Comparison of ENCODE assay signal across 18 cellular contexts in the genomic region with DNA sequence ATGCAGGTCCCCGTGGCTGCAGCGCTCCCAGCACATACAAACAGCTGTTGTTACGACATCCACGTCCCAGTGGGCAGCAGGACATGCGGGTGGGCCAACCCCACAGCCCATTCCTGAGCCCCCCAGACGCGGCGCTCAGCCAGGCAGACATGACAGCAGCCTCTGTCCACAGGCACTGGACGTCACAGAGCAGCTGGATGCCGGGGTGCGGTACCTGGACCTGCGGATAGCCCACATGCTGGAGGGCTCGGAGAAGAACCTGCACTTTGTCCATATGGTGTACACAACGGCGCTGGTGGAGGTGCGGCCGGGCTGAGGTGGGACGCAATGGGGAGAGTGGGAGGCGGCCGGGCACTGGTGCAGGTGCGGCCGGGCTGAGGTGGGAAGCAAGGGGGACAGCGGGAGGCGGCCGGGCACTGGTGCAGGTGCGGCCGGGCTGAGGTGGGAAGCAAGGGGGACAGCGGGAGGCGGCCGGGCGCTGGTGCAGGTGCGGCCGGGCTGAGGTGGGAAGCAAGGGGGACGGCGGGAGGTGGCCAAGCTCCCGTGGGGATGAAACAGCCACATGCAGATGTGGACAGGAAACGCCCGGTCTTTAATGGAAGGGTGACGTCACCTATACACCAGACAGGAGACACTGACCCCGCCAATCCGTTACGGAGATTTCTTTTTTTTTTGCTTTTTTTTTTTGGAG. TPM values are rescaled to one million over a fixed set of nuclear protein-coding genes. Genes with fewer than 3 reads are reported as not detected.
A peak's percentile ranks its signal among the peaks of the same experiment; 100 is the strongest.
DNase-seq lines count a peak whose midpoint lies in the region; ATAC-seq and TF ChIP-seq lines count a peak whose summit lies in the region.
"Had no signal": no experiment of that assay in that cellular context is flagged by ENCODE, and none has a peak within 500 bp of the region (broad histone marks: within the 10 kb centered on the region; RNA-seq: fewer than 3 reads in every experiment).

No MANE protein-coding gene starts in this region.

- TF ChIP-seq CTCF in heart left ventricle (IDR thresholded peaks at IDR 0.05) (no peak), left ventricle myocardium inferior (IDR thresholded peaks at IDR 0.05; ENCODE audit: borderline replicate concordance) (no peak)

- H2BK5ac ChIP-seq in neuronal stem cell (ENCODE audit: low read length) (peak overlapping the region; percentile 53), mesendoderm (ENCODE audit: low read length) (no peak overlapping the region)

- H2AK5ac ChIP-seq in neuronal stem cell (ENCODE audit: low read depth, low read length) (no peak overlapping the region), mesendoderm (ENCODE audit: low read length) (no peak overlapping the region)

- H4K5ac ChIP-seq in mesendoderm (ENCODE audit: low read length): no peak overlapping the region

- no peak overlapping the region for H4K91ac ChIP-seq in neuronal stem cell (ENCODE audit: low read depth, low read length, poor library complexity)

- H3K9ac ChIP-seq in neuronal stem cell (ENCODE audit: low read depth, low read length, poor library complexity) (no peak overlapping the region), mesendoderm (ENCODE audit: low read length) (no peak overlapping the region)

- no peaks in the 10 kb centered on the region for H3K27me3 ChIP-seq in heart left ventricle
- H3K27me3 ChIP-seq in left ventricle myocardium inferior (ENCODE audit: low read depth): no peaks in the 10 kb centered on the region
- H3K27me3 ChIP-seq in neuronal stem cell (ENCODE audit: control insufficient read depth in 3 of 3, insufficient read depth in 3 of 3, low read depth in 1 of 3, low read length in 3 of 3): no peaks in the 10 kb centered on the region
- no peaks in the 10 kb centered on the region for H3K27me3 ChIP-seq in mesendoderm (ENCODE audit: insufficient read depth, low read length, poor library complexity)

- H3K56ac ChIP-seq in mesendoderm (ENCODE audit: low read length): no peak overlapping the region

- no peak overlapping the region for H2AFZ ChIP-seq in neuronal stem cell (ENCODE audit: low read length)

- no peak overlapping the region for H3K18ac ChIP-seq in neuronal stem cell (ENCODE audit: low read length)
- H3K18ac ChIP-seq in mesendoderm (ENCODE audit: low read length): no peak overlapping the region

- no peak for TF ChIP-seq POLR2A in heart left ventricle (IDR thresholded peaks at IDR 0.05)

- no peak overlapping the region for H2BK15ac ChIP-seq in neuronal stem cell (ENCODE audit: low read length)
- H2BK15ac ChIP-seq in mesendoderm (replicated peaks; ENCODE audit: low read depth): no peak overlapping the region

- DNase-seq in heart left ventricle (peak in 3 of 5 donors; percentile 3 to 55 (median 11)), left ventricle myocardium inferior (no peak), left ventricle myocardium superior (peak; percentile 11), neuronal stem cell (ENCODE audit: low spot score) (no peak), ureter (ENCODE audit: low spot score) (peak; percentile 37), mesendoderm (no peak), DMS53 treated with DMSO at 0.1 percent for 48 hours (lab: John Stamatoyannopoulos, UW; ENCODE audit: unreplicated experiment) (no peak)
- DNase-seq: Caco-2; CD4-positive, CD25-positive, alpha-beta regulatory T cell; DMS153; EL; NCI-H1105 treated with DMSO at 0.1 percent for 48 hours; NCI-H1694 treated with DMSO at 0.1 percent for 48 hours; NCI-H2107; NCI-H2227 treated with DMSO at 0.1 percent for 48 hours; NCI-H524; SIG-M5 had no signal

- H2BK12ac ChIP-seq in neuronal stem cell (ENCODE audit: low read length): no peak overlapping the region

- H3K4me1 ChIP-seq in heart left ventricle: no peaks in the 10 kb centered on the region
- H3K4me1 ChIP-seq in left ventricle myocardium inferior: no peaks in the 10 kb centered on the region
- H3K4me1 ChIP-seq in neuronal stem cell (ENCODE audit: control insufficient read depth in 2 of 2, insufficient read depth in 1 of 2, low read depth in 1 of 2, low read length in 2 of 2): no peaks in the 10 kb centered on the region
- no peaks in the 10 kb centered on the region for H3K4me1 ChIP-seq in mesendoderm (ENCODE audit: control insufficient read depth, low read depth, low read length)
- H3K4me1 ChIP-seq: Caco-2 had no signal

- 94 to 97% (median 95%) methylated on average over 42 of the region's 42 CpGs for WGBS in heart left ventricle, 4 donors
- no CpG with 5 or more reads among the region's 42 CpGs for WGBS in neuronal stem cell (ENCODE audit: extremely low coverage in 2 of 2, insufficient read length in 2 of 2, insufficient replicate concordance in 1 of 2), 2 donors
- WGBS in mesendoderm (ENCODE audit: extremely low coverage, insufficient coverage, low lambda C conversion rate): no CpG with 5 or more reads among the region's 42 CpGs

- peak overlapping the region; percentile 38 for H3K14ac ChIP-seq in neuronal stem cell (ENCODE audit: low read length)

- H3K9me3 ChIP-seq in heart left ventricle (no peaks in the 10 kb centered on the region), left ventricle myocardium inferior (replicated peaks) (no peaks in the 10 kb centered on the region), neuronal stem cell (replicated peaks in 1 of 2; ENCODE audit: control insufficient read depth in 2 of 2, insufficient read depth in 1 of 2, low read depth in 1 of 2, low read length in 2 of 2) (peaks cover 12 to 18% of the 10 kb centered on the region in 2 donors)
- H3K9me3 ChIP-seq: Caco-2 had no signal

- H2BK120ac ChIP-seq in neuronal stem cell (ENCODE audit: low read depth, low read length): no peak overlapping the region
- H2BK120ac ChIP-seq in mesendoderm (ENCODE audit: low read depth, low read length): no peak overlapping the region

- ATAC-seq in heart left ventricle (peak in 1 of 4 donors; percentile 17), left ventricle myocardium superior (no peak), GM21786 (IDR thresholded peaks at IDR 0.05; ENCODE audit: unreplicated experiment) (no peak)

- intact Hi-C loops in heart left ventricle (cut with DNase I): no loop called here
- intact Hi-C loops in left ventricle myocardium inferior (cut with micrococcal nuclease): no loop called here
- intact Hi-C loops in left ventricle myocardium superior (cut with micrococcal nuclease): no loop called here

- H3K27ac ChIP-seq in heart left ventricle (no peak overlapping the region), left ventricle myocardium inferior (replicated peaks) (no peak overlapping the region), neuronal stem cell (replicated peaks; ENCODE audit: low read length) (no peak overlapping the region), mesendoderm (ENCODE audit: low read depth, low read length) (no peak overlapping the region)

- H4K8ac ChIP-seq in neuronal stem cell (ENCODE audit: low read depth, low read length) (no peak overlapping the region), mesendoderm (ENCODE audit: low read depth, low read length) (no peak overlapping the region)

- H3K23ac ChIP-seq in neuronal stem cell (ENCODE audit: low read depth, low read length, poor library complexity) (no peak overlapping the region), mesendoderm (ENCODE audit: low read length) (no peak overlapping the region)

- H3K4ac ChIP-seq in neuronal stem cell (ENCODE audit: low read length) (no peak overlapping the region), mesendoderm (ENCODE audit: low read depth, low read length) (no peak overlapping the region)

- H3K36me3 ChIP-seq in heart left ventricle: peaks cover 0 to 46% (median 10%) of the 10 kb centered on the region in 9 donors
- peaks cover 64% of the 10 kb centered on the region for H3K36me3 ChIP-seq in left ventricle myocardium inferior
- H3K36me3 ChIP-seq in neuronal stem cell (replicated peaks in 1 of 2; ENCODE audit: control insufficient read depth in 2 of 2, insufficient read depth in 2 of 2, low read length in 2 of 2): peaks cover 54 to 86% of the 10 kb centered on the region in 2 donors
- H3K36me3 ChIP-seq in mesendoderm (ENCODE audit: control insufficient read depth, insufficient read depth, low read length): peaks cover 26% of the 10 kb centered on the region

- H3K79me1 ChIP-seq in neuronal stem cell (ENCODE audit: low read depth, low read length): peaks cover 7% of the 10 kb centered on the region
- H3K79me1 ChIP-seq in mesendoderm (ENCODE audit: low read length): peaks cover 10% of the 10 kb centered on the region

- H3K4me2 ChIP-seq in neuronal stem cell (ENCODE audit: insufficient read depth, low read length, poor library complexity, severe bottlenecking) (no peak overlapping the region), mesendoderm (ENCODE audit: low read length) (no peak overlapping the region)

- H3K4me3 ChIP-seq in heart left ventricle (no peak overlapping the region), left ventricle myocardium inferior (no peak overlapping the region), neuronal stem cell (ENCODE audit: low read length in 2 of 2) (no peak overlapping the region), mesendoderm (ENCODE audit: low read length) (no peak overlapping the region)

- peaks cover 2% of the 10 kb centered on the region for H3K79me2 ChIP-seq in mesendoderm (ENCODE audit: control insufficient read depth, insufficient read depth, low read length)

RNA-seq across cellular contexts. Expression of a gene that starts 9.4 kb away (rescaled TPM):
- 1 to 10 TPM in 7 of 9 donors, under 1 TPM in 2; 0.81 to 6.8 (median 3.0) TPM for total RNA-seq in heart left ventricle
- polyA plus RNA-seq in heart left ventricle: 10 to 100 TPM in 1 of 2 donors, 1 to 10 TPM in 1; 1.9 to 27.0 TPM
- total RNA-seq in left ventricle myocardium inferior: 4.0 TPM
- total RNA-seq in left ventricle myocardium superior: 6.8 TPM
- 32.6 TPM for polyA plus RNA-seq in neuronal stem cell (2013, experiment 1 of 2)
- 33.7 TPM for polyA plus RNA-seq in neuronal stem cell (2013, experiment 2 of 2)
- 15.1 TPM for total RNA-seq in ureter
- 24.1 TPM for polyA plus RNA-seq in mesendoderm (2013, experiment 1 of 2)
- polyA plus RNA-seq in mesendoderm (2013, experiment 2 of 2): 26.6 TPM

RNA-seq across cellular contexts. Expression of a gene that starts 28.0 kb away (rescaled TPM):
- 10 to 100 TPM; 31.3 to 71.5 (median 47.5) TPM for total RNA-seq in heart left ventricle
- polyA plus RNA-seq in heart left ventricle: 100 to 1,000 TPM in 1 of 2 donors, 10 to 100 TPM in 1; 50.6 to 102 TPM
- total RNA-seq in left ventricle myocardium inferior: 51.1 TPM
- total RNA-seq in left ventricle myocardium superior: 51.9 TPM
- polyA plus RNA-seq in neuronal stem cell (2013, experiment 1 of 2): 42.2 TPM
- 42.0 TPM for polyA plus RNA-seq in neuronal stem cell (2013, experiment 2 of 2)
- 57.5 TPM for total RNA-seq in ureter
- 38.4 TPM for polyA plus RNA-seq in mesendoderm (2013, experiment 1 of 2)
- polyA plus RNA-seq in mesendoderm (2013, experiment 2 of 2): 38.5 TPM

Comparison
In these comparisons a context has a peak if more than half of its experiments do, and no peak if none do; other contexts are left out.
1. DNase-seq: peak in heart left ventricle (3 of 5), left ventricle myocardium superior (single experiment) and ureter (single experiment); none in left ventricle myocardium inferior (single experiment), neuronal stem cell (single experiment), mesendoderm (single experiment) and DMS53 treated with DMSO at 0.1 percent for 48 hours (single experiment).